18 cellular contexts compared by ENCODE assay signal in the genomic region with DNA sequence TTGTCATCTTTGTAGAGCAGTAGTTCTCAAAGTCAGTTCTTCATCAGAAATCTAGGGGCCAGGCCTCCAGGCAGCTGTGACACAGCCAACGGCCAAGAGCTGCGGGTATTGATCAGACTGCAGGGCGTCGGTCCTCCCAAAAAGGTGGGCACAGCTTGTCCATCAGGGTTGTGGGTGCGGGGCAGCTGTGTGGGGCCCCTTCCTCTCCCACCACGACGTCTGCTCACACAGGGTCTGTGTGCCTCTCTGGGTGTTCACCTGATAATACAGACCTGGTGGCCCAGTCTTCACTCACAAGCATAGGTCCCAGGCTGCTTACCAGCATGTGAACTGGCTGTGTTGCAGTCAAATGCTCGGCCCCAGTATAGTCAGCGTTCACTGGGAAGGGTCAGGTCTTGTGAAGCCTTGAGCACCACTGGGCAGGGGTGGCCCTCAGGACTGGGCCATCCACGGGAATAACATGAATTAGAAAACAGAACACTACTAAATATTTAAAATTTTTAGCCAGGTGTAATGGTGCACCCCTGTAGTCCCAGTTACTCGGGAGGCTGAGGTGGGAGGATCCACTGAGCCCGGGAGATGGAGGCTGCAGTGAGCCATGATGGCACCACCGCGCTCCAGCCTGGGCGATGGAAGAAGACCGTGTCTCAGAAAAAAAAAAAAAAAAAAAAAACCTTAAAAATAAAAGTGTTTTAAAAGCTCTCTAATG.
"Had no signal": no experiment of that assay in that cellular context is flagged by ENCODE, and none has a peak within 500 bp of the region (broad histone marks: within the 10 kb centered on the region; RNA-seq: fewer than 3 reads in every experiment).

No MANE protein-coding gene starts in this region.

- ATAC-seq: activated CD4-positive, CD25-positive, alpha-beta regulatory T cell treated with anti-CD3 and anti-CD28 coated beads, Interleukin-2, amount 50 U/mL, for 24 hours; foreskin keratinocyte; psoas muscle; stimulated activated effector memory CD8-positive, alpha-beta T cell treated with anti-CD3 and anti-CD28 coated beads, Interleukin-12 subunit alpha, Interleukin-12 subunit beta, amount 100 ng/mL, for 72 hours had no signal

- H3K27me3 Mint-ChIP-seq: brain had no signal

- H3K4me1 Mint-ChIP-seq: activated naive CD8-positive, alpha-beta T cell treated with anti-CD3 and anti-CD28 coated beads for 36 hours; stimulated activated effector memory CD8-positive, alpha-beta T cell treated with anti-CD3 and anti-CD28 coated beads, Interleukin-12 subunit alpha, Interleukin-12 subunit beta, amount 100 ng/mL, for 72 hours had no signal

- H3K27ac ChIP-seq: foreskin keratinocyte, psoas muscle, thyroid gland had no signal

- DNase-seq: activated CD4-positive, alpha-beta T cell treated with anti-CD3 and anti-CD28 coated beads, Interleukin-2, amount 50 U/mL, for 1 hour; activated gamma-delta T cell treated with Interleukin-2 at 50 U/mL for 16 hours; activated naive CD8-positive, alpha-beta T cell treated with anti-CD3 and anti-CD28 coated beads for 36 hours; activated T-cell treated with anti-CD3 and anti-CD28 coated beads, Interleukin-2, amount 50 U/mL, for 48 hours; central memory CD4-positive, alpha-beta T cell; cortex of kidney; effector memory CD4-positive, alpha-beta T cell; foreskin keratinocyte; kidney glomerular epithelial cell; occipital lobe; T-helper 1 cell; T1000; thyroid gland had no signal

- H3K36me3 ChIP-seq: thyroid gland had no signal

- H3K27ac Mint-ChIP-seq: activated naive CD8-positive, alpha-beta T cell treated with anti-CD3 and anti-CD28 coated beads for 36 hours; natural killer cell treated with Interleukin-12 subunit alpha and Interleukin-12 subunit beta and Interleukin-15 and Interleukin-18, amount 100 ng/mL, for 72 hours; stimulated activated effector memory CD8-positive, alpha-beta T cell treated with anti-CD3 and anti-CD28 coated beads, Interleukin-12 subunit alpha, Interleukin-12 subunit beta, amount 100 ng/mL, for 72 hours had no signal

- H3K9me3 ChIP-seq: psoas muscle, thyroid gland had no signal

- H3K4me1 ChIP-seq: foreskin keratinocyte had no signal

- H3K4me3 ChIP-seq: psoas muscle, thyroid gland had no signal

- H3K4me3 Mint-ChIP-seq: activated naive CD8-positive, alpha-beta T cell treated with anti-CD3 and anti-CD28 coated beads for 36 hours; brain; natural killer cell treated with Interleukin-12 subunit alpha and Interleukin-12 subunit beta and Interleukin-15 and Interleukin-18, amount 100 ng/mL, for 72 hours; stimulated activated effector memory CD8-positive, alpha-beta T cell treated with anti-CD3 and anti-CD28 coated beads, Interleukin-12 subunit alpha, Interleukin-12 subunit beta, amount 100 ng/mL, for 72 hours had no signal

- H3K27me3 ChIP-seq: foreskin keratinocyte, thyroid gland had no signal
